ENCODE assay signal across 1 cellular context in the genomic region with DNA sequence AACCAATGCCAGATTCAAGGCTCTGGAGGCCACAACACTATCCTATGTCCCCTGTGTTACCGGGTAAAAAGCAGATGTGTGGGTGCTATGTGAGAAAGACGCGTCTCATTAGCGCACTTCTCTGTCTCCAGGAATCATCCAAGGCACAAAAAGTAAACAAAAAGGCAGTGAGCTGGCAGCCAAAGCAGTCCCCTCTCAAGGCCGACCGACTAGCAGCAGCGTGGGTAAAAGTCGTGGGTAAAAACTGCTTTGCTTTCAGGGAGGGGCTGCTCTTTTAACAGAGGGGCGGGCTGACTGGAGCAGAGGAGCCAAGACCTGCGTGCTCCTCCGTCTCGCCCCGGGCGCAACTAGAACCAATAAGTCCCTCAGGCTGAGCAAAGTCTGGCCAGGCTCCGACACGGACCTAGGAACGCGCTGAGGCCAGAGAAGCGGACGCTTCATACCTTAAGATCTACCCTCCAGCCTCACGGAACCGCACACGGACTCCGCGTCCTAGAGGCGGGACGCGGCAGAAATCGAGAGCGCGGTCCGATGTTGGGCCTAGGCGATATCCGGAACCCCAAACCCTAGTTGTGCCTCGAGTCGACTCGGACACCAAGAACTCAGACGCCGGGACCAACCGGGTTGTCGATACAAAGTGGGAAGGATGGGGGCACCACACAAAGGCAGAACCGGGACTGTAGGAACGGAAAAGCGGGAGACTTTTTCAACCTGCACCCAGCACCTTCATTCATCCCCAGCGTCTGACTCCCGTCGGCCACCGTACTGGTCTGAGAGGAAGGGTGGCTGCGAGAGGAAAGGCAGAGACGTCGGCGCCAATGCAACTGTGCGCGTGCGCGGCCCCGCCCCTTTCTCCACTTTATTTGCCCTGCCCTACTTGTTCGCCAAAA.
TF ChIP-seq lines count a peak whose summit lies in the region.

INTS2 (minus strand) TSS at position 772 of the 890 bp plus-strand sequence. CDS start 1,338 bp downstream, outside the sequence.

TF ChIP-seq in K562, 482 proteins besides CTCF, POLR2A, EP300 and RAD21 (continued from another document and continues in another):
- TF ChIP-seq, protein P1, sequence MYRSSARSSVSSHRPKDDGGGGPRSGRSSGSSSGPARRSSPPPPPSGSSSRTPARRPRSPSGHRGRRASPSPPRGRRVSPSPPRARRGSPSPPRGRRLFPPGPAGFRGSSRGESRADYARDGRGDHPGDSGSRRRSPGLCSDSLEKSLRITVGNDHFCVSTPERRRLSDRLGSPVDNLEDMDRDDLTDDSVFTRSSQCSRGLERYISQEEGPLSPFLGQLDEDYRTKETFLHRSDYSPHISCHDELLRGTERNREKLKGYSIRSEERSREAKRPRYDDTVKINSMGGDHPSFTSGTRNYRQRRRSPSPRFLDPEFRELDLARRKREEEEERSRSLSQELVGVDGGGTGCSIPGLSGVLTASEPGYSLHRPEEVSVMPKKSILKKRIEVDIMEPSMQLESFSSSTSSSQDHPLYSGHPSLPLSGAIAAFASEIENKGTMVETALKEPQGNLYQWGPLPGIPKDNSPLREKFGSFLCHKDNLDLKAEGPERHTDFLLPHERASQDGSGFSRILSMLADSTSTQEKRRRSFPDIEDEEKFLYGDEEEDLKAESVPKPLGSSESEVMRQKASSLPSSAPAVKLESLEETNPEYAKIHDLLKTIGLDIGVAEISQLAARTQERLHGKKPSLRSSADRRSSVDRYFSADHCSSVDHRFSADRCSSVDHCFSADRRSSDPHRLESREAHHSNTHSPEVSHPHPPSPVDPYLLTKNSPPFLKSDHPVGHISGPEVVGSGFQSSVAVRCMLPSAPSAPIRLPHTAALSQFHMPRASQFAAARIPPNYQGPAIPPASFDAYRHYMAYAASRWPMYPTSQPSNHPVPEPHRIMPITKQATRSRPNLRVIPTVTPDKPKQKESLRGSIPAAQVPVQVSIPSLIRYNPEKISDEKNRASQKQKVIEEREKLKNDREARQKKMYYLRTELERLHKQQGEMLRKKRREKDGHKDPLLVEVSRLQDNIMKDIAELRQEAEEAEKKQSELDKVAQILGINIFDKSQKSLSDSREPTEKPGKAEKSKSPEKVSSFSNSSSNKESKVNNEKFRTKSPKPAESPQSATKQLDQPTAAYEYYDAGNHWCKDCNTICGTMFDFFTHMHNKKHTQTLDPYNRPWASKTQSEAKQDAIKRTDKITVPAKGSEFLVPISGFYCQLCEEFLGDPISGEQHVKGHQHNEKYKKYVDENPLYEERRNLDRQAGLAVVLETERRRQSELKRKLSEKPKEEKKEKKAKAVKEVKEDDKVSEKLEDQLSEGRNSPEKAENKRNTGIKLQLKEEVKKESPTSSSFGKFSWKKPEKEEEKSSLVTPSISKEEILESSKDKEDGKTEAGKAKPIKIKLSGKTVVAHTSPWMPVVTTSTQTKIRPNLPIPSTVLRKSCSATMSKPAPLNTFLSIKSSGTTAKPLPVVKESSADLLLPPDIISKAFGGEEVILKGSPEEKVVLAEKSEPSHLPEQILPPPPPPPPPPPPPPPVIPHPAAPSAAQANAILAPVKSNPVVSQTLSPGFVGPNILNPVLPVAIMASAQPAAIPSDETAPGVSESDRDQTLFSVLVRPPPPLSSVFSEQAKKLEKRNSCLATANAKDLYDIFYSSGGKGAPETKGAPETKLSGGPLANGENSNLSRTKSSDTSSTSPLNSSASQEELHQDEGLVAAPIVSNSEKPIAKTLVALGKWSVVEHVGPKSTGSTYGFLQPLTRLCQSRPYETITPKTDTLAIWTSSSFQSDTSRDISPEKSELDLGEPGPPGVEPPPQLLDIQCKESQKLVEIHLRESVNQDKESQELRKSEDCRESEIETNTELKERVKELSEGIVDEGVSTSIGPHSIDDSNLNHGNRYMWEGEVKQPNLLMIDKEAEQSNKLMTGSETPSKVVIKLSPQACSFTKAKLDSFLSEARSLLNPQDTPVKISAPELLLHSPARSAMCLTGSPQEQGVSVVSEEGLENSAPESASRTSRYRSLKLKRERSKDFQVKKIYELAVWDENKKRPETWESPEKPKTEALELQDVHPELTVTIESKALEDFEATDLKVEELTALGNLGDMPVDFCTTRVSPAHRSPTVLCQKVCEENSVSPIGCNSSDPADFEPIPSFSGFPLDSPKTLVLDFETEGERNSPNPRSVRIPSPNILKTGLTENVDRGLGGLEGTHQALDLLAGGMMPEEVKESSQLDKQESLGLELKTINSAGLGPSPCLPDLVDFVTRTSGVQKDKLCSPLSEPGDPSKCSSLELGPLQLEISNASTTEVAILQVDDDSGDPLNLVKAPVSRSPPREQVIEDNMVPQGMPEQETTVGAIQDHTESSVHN (IDR thresholded peaks at IDR 0.05; ENCODE audit: borderline replicate concordance in 1 of 2, low read depth in 1 of 2) = 0 out of 4 replicates have a peak, but pooled peaks of 1 of the 2 experiments have one; percentile 38
- TF ChIP-seq SMAD4 (CRISPR knock-in tag; conservative IDR thresholded peaks at IDR 0.05) = peak; percentile 71; the same call in 1 of the 2 replicates
- TF ChIP-seq SNAPC5 (CRISPR knock-in tag; IDR thresholded peaks at IDR 0.05) = no peak
- TF ChIP-seq TRIM28 (IDR thresholded peaks at IDR 0.05) = peak; percentile 72; the same call in 1 of the 2 replicates
- no peak for TF ChIP-seq SRSF7 (optimal IDR thresholded peaks at IDR 0.05; ENCODE audit: low read depth, low read length)
- TF ChIP-seq ZNF639 (CRISPR knock-in tag; conservative IDR thresholded peaks at IDR 0.05 in 1 of 2, IDR thresholded peaks at IDR 0.05 in 1 of 2) = 0 out of 4 replicates have a peak, but pooled peaks of 1 of the 2 experiments have one; percentile 79
- TF ChIP-seq, protein P2, sequence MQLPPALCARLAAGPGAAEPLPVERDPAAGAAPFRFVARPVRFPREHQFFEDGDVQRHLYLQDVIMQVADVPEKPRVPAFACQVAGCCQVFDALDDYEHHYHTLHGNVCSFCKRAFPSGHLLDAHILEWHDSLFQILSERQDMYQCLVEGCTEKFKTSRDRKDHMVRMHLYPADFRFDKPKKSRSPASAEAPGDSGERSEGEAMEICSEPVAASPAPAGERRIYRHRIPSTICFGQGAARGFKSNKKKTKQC (CRISPR knock-in tag; IDR thresholded peaks at IDR 0.05) = peak; percentile 94
- TF ChIP-seq, protein P3, sequence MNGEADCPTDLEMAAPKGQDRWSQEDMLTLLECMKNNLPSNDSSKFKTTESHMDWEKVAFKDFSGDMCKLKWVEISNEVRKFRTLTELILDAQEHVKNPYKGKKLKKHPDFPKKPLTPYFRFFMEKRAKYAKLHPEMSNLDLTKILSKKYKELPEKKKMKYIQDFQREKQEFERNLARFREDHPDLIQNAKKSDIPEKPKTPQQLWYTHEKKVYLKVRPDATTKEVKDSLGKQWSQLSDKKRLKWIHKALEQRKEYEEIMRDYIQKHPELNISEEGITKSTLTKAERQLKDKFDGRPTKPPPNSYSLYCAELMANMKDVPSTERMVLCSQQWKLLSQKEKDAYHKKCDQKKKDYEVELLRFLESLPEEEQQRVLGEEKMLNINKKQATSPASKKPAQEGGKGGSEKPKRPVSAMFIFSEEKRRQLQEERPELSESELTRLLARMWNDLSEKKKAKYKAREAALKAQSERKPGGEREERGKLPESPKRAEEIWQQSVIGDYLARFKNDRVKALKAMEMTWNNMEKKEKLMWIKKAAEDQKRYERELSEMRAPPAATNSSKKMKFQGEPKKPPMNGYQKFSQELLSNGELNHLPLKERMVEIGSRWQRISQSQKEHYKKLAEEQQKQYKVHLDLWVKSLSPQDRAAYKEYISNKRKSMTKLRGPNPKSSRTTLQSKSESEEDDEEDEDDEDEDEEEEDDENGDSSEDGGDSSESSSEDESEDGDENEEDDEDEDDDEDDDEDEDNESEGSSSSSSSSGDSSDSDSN (IDR thresholded peaks at IDR 0.05; ENCODE audit: borderline replicate concordance in 1 of 2, low read depth in 2 of 2, low read length in 2 of 2) = peak; percentile 100
- 0 out of 2 replicates have a peak, but pooled peaks have one; percentile 25 for TF ChIP-seq KDM2B (CRISPR knock-in tag; IDR thresholded peaks at IDR 0.05)
- TF ChIP-seq, protein P4, sequence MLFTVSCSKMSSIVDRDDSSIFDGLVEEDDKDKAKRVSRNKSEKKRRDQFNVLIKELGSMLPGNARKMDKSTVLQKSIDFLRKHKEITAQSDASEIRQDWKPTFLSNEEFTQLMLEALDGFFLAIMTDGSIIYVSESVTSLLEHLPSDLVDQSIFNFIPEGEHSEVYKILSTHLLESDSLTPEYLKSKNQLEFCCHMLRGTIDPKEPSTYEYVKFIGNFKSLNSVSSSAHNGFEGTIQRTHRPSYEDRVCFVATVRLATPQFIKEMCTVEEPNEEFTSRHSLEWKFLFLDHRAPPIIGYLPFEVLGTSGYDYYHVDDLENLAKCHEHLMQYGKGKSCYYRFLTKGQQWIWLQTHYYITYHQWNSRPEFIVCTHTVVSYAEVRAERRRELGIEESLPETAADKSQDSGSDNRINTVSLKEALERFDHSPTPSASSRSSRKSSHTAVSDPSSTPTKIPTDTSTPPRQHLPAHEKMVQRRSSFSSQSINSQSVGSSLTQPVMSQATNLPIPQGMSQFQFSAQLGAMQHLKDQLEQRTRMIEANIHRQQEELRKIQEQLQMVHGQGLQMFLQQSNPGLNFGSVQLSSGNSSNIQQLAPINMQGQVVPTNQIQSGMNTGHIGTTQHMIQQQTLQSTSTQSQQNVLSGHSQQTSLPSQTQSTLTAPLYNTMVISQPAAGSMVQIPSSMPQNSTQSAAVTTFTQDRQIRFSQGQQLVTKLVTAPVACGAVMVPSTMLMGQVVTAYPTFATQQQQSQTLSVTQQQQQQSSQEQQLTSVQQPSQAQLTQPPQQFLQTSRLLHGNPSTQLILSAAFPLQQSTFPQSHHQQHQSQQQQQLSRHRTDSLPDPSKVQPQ (CRISPR knock-in tag; IDR thresholded peaks at IDR 0.05; ENCODE audit: borderline replicate concordance) = no peak
- TF ChIP-seq ZNF445 (CRISPR knock-in tag; IDR thresholded peaks at IDR 0.05; ENCODE audit: low read depth) = no peak
- peak; percentile 86 for TF ChIP-seq SP1 (CRISPR knock-in tag; IDR thresholded peaks at IDR 0.05)
- peak; percentile 57; the same call in 1 of the 2 replicates for TF ChIP-seq HDAC2 (IDR thresholded peaks at IDR 0.05)
- no peak for TF ChIP-seq NEUROD1 (IDR thresholded peaks at IDR 0.05; ENCODE audit: borderline replicate concordance, low read depth, low read length, partially characterized antibody)
- TF ChIP-seq ELF4 (CRISPR knock-in tag; IDR thresholded peaks at IDR 0.05) = no peak
- TF ChIP-seq CSDE1 (IDR thresholded peaks at IDR 0.05) = peak in 1 of 2 experiments; percentile 71; a peak in 2 of 4 replicates
- peak; percentile 85; the same call in 1 of the 2 replicates for TF ChIP-seq ZNF232 (CRISPR knock-in tag; IDR thresholded peaks at IDR 0.05)
- peak; percentile 97 for TF ChIP-seq KAT7 (CRISPR knock-in tag; IDR thresholded peaks at IDR 0.05; ENCODE audit: borderline replicate concordance)
- no peak for TF ChIP-seq RFX5 (IDR thresholded peaks at IDR 0.05; ENCODE audit: low read depth, low read length)
- peak; percentile 80 for TF ChIP-seq CXXC5 (CRISPR knock-in tag; IDR thresholded peaks at IDR 0.05)
- peak; percentile 92 for TF ChIP-seq PRMT5 (CRISPR knock-in tag; IDR thresholded peaks at IDR 0.05)
- 0 out of 2 replicates have a peak, but pooled peaks have one; percentile 26 for TF ChIP-seq LEF1 (IDR thresholded peaks at IDR 0.05)
- TF ChIP-seq RBBP5 (IDR thresholded peaks at IDR 0.05; ENCODE audit: borderline replicate concordance, insufficient read depth, low read length, poor library complexity, severe bottlenecking) = peak; percentile 91
- TF ChIP-seq ETV6 (IDR thresholded peaks at IDR 0.05; ENCODE audit: borderline replicate concordance in 1 of 2, low read depth in 2 of 2, low read length in 1 of 2) = no peak
- peak; percentile 47; the same call in 1 of the 2 replicates for TF ChIP-seq ETV6 (CRISPR knock-in tag; IDR thresholded peaks at IDR 0.05; ENCODE audit: borderline replicate concordance)
- peak; percentile 39; the same call in 1 of the 2 replicates for TF ChIP-seq SPI1 (IDR thresholded peaks at IDR 0.05; ENCODE audit: borderline replicate concordance, low read depth, low read length)
- no peak for TF ChIP-seq NCOR1 (IDR thresholded peaks at IDR 0.05)
- TF ChIP-seq ZNF395 (CRISPR knock-in tag; IDR thresholded peaks at IDR 0.05) = no peak
- TF ChIP-seq DPF2 (IDR thresholded peaks at IDR 0.05) = 0 out of 2 replicates have a peak, but pooled peaks have one; percentile 11
- TF ChIP-seq ZNF282 (CRISPR knock-in tag; IDR thresholded peaks at IDR 0.05) = peak; percentile 73; the same call in 1 of the 2 replicates
- TF ChIP-seq ZNF239 (CRISPR knock-in tag; IDR thresholded peaks at IDR 0.05) = no peak
- TF ChIP-seq JUND (IDR thresholded peaks at IDR 0.05; ENCODE audit: borderline replicate concordance, low read depth, low read length) = no peak
- no peak for TF ChIP-seq JUND (tag; IDR thresholded peaks at IDR 0.05; ENCODE audit: borderline replicate concordance, low read depth, low read length)
- peak; percentile 17; the same call in 1 of the 2 replicates for TF ChIP-seq CTBP1 (IDR thresholded peaks at IDR 0.05; ENCODE audit: borderline replicate concordance)
